8 cellular contexts compared by ENCODE assay signal in the genomic region with DNA sequence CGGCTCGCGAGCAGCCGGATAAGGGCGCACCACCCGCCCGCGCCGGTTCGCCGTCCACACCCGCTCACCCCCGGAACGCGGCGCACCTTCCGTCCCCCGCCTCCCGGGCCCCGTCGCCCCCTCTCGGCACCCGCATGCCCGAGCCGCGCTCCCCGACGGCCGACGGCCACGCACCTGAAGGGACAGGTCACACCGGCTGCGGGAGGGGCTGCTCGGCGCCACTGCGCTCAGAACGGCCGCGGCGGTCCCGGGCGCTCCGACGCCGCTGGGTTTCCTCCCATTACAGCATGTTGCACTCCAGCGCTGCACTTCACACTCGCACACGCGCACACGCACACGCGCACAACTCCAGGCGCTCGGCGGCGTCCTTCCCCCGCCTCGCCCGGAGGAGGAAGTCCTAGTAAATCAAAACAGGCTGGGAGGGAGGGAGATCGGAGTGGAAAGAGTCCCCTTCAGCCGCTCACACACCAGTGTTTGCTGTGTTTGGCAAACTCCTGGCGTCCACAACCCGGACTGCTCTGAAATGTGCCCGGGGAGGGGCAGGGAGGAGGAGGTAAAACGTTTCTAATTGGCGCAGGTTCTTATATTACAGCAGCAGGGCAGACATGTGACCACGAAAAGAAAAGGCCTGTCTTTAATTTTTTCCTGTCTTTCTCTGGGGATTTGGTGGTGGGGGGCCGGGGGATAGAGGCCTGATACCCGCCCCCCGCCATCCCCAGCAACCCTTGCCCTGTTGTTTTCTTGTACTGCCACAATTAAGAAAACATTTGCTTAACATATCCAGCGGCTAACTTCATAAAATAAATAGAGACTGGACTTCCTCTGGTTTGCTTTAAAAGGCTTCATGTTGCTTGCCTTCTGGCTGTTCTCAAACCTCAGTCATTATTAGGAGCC.
DNase-seq lines count a peak whose midpoint lies in the region; ATAC-seq lines count a peak whose summit lies in the region.

No MANE protein-coding gene starts in this region.

- no peaks in the 10 kb centered on the region for H3K36me3 ChIP-seq in mesodermal cell (ENCODE audit: control insufficient read depth, insufficient read depth, low read length)

- H3K4me1 ChIP-seq in mesodermal cell (ENCODE audit: control insufficient read depth, insufficient read depth, low read length, poor library complexity, severe bottlenecking) = no peaks in the 10 kb centered on the region

- no peaks in the 10 kb centered on the region for H3K9me3 ChIP-seq in mesodermal cell (ENCODE audit: control insufficient read depth, low read length)

- DNase-seq in NCI-H1105 treated with DMSO at 0.1 percent for 48 hours (lab: John Stamatoyannopoulos, UW) = peak; percentile 35
- no peak for DNase-seq in NCI-H1105 (lab: John Stamatoyannopoulos, UW)
- DNase-seq in NCI-H82 (lab: John Stamatoyannopoulos, UW) = peak; percentile 80
- peak; percentile 23 for DNase-seq in activated T-cell treated with anti-CD3 and anti-CD28 coated beads for 24 hours (ENCODE audit: low read depth)
- peak; percentile 64 for DNase-seq in epidermal melanocyte (ENCODE audit: insufficient read length, low spot score)
- DNase-seq in stimulated activated CD8-positive, alpha-beta memory T cell treated with anti-CD3 and anti-CD28 coated beads, Interleukin-4, amount 100 ng/mL, for 24 hours (ENCODE audit: low read depth) = peak; percentile 22

- no peak overlapping the region for H3K27ac ChIP-seq in mesodermal cell (ENCODE audit: low read depth, low read length, severe bottlenecking)

- peak; percentile 35 for ATAC-seq in HG03103 (IDR thresholded peaks at IDR 0.05; ENCODE audit: low read depth, unreplicated experiment)

- 1 to 2% methylated on average over 32 to 48 of the region's 71 CpGs for WGBS in mesodermal cell (ENCODE audit: insufficient coverage in 2 of 2), 2 experiments

- peak overlapping the region; percentile 73 for H3K4me3 ChIP-seq in mesodermal cell (ENCODE audit: extremely low read depth, insufficient read depth, low read length, poor library complexity, severe bottlenecking)
